Comparison of ENCODE assay signal across 8 cellular contexts in genomic region chr3:197555281-197556261, GRCh38.
A peak's percentile ranks its signal among the peaks of the same experiment; 100 is the strongest.
DNase-seq lines count a peak whose midpoint lies in the region; ATAC-seq lines count a peak whose summit lies in the region.

TSS of gene BDH1 (minus strand) at chr3:197555968. CDS start at chr3:197546443, 9,525 bp downstream.

- peak within 1 kb of the TSS; percentile 87 for H3K27ac ChIP-seq in muscle layer of duodenum (ENCODE audit: low read length)

- DNase-seq in NCI-H1694 treated with DMSO at 0.1 percent for 48 hours (lab: John Stamatoyannopoulos, UW) (peak; percentile 34), NCI-H1694 (lab: John Stamatoyannopoulos, UW) (no peak), NCI-H524 treated with DMSO at 0.1 percent for 48 hours (lab: John Stamatoyannopoulos, UW) (peak; percentile 30)
- DNase-seq in activated CD8-positive, alpha-beta memory T cell treated with anti-CD3 and anti-CD28 coated beads for 4 hours (ENCODE audit: low read depth in 2 of 2), result peak; percentile 32 to 38
- DNase-seq in stimulated activated effector memory CD8-positive, alpha-beta T cell treated with anti-CD3 and anti-CD28 coated beads, Interleukin-12 subunit alpha, Interleukin-12 subunit beta, amount 100 ng/mL, for 72 hours (ENCODE audit: low spot score in 2 of 2), result peak; percentile 68 to 88

- peaks cover 11% of the 10 kb centered on the region for H3K36me3 Mint-ChIP-seq in stimulated activated effector memory CD8-positive, alpha-beta T cell treated with anti-CD3 and anti-CD28 coated beads, Interleukin-12 subunit alpha, Interleukin-12 subunit beta, amount 100 ng/mL, for 72 hours

- no peaks in the 10 kb centered on the region for H3K9me3 Mint-ChIP-seq in stimulated activated effector memory CD8-positive, alpha-beta T cell treated with anti-CD3 and anti-CD28 coated beads, Interleukin-12 subunit alpha, Interleukin-12 subunit beta, amount 100 ng/mL, for 72 hours

- peaks cover 29% of the 10 kb centered on the region for H3K4me1 Mint-ChIP-seq in stimulated activated effector memory CD8-positive, alpha-beta T cell treated with anti-CD3 and anti-CD28 coated beads, Interleukin-12 subunit alpha, Interleukin-12 subunit beta, amount 100 ng/mL, for 72 hours

- H3K27me3 ChIP-seq in endocrine pancreas (ENCODE audit: control insufficient read depth, insufficient read depth, low read length), result no peaks in the 10 kb centered on the region
- H3K27me3 ChIP-seq in muscle layer of duodenum (ENCODE audit: low read depth, low read length), result no peaks in the 10 kb centered on the region

- no peaks in the 10 kb centered on the region for H3K36me3 ChIP-seq in endocrine pancreas (ENCODE audit: control insufficient read depth, insufficient read depth, low read length)
- H3K36me3 ChIP-seq in muscle layer of duodenum (ENCODE audit: control insufficient read depth in 1 of 2, insufficient read depth in 2 of 2, low read length in 2 of 2), result no peaks in the 10 kb centered on the region

- H3K9ac ChIP-seq in endocrine pancreas (ENCODE audit: control insufficient read depth, insufficient read depth, low read length), result peak within 1 kb of the TSS; percentile 76

- H3K9me3 ChIP-seq in endocrine pancreas (ENCODE audit: control insufficient read depth, low read length), result no peaks in the 10 kb centered on the region
- no peaks in the 10 kb centered on the region for H3K9me3 ChIP-seq in muscle layer of duodenum (ENCODE audit: control insufficient read depth in 1 of 2, low read length in 2 of 2)

- H3K27ac Mint-ChIP-seq in stimulated activated effector memory CD8-positive, alpha-beta T cell treated with anti-CD3 and anti-CD28 coated beads, Interleukin-12 subunit alpha, Interleukin-12 subunit beta, amount 100 ng/mL, for 72 hours, result peak within 1 kb of the TSS; percentile 75

- no peak within 1 kb of the TSS for H3K4me3 ChIP-seq in endocrine pancreas (ENCODE audit: control insufficient read depth, insufficient read depth, low read length)
- peak within 1 kb of the TSS; percentile 84 to 88 for H3K4me3 ChIP-seq in muscle layer of duodenum (ENCODE audit: low read depth in 1 of 2, low read length in 2 of 2)

- ATAC-seq in HG03045 (IDR thresholded peaks at IDR 0.05; ENCODE audit: unreplicated experiment), result peak; percentile 25
- ATAC-seq in stimulated activated effector memory CD8-positive, alpha-beta T cell treated with anti-CD3 and anti-CD28 coated beads, Interleukin-12 subunit alpha, Interleukin-12 subunit beta, amount 100 ng/mL, for 72 hours, result peak; percentile 68

- H3K4me3 Mint-ChIP-seq in stimulated activated effector memory CD8-positive, alpha-beta T cell treated with anti-CD3 and anti-CD28 coated beads, Interleukin-12 subunit alpha, Interleukin-12 subunit beta, amount 100 ng/mL, for 72 hours, result peak within 1 kb of the TSS; percentile 85

- H3K4me1 ChIP-seq in endocrine pancreas (ENCODE audit: control insufficient read depth, insufficient read depth, low read length) (no peaks in the 10 kb centered on the region), muscle layer of duodenum (ENCODE audit: control insufficient read depth in 1 of 2, insufficient read depth in 2 of 2, low read length in 2 of 2) (peaks cover 5 to 14% of the 10 kb centered on the region in 2 donors)
